Comparison of ENCODE assay signal across 8 cellular contexts in the genomic region with DNA sequence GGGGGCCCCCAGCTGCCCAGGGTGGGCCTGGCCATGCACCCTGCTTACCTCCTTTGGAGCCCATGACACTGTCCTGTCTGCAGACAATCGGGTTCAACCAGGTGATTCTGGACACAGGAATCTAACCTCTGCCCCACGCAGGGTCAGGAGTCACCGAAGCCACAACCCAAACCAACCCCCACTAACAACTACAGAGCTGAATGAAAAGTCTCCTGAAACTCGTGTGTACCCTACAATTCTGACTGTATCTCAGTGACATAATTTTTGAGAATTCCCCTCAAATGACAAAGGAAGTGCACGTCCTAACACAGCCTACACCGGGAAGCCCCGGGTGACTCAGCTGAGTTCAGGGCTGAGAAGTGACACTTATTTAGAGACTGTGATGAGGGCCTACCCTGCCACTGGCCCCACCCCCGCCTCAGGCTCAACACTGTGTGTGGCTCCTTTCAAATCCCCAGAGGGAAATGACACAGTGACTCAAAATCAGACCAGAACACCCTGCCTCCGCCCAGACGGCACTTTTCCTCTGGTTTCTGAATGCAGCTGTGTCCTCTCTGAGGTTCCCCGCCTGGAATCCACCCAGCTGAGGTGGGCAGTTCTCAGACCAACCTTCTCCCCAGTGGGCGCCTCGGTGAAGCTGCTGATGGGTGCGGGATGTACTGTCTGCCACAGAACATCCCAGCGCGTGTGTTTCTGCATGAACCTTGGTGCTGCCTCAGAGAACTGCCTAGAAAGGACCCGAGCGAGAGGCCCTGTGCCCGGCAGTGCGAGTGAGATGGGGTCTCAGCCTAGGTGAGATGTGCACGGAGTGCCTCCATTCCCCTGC. TPM values are rescaled to one million over a fixed set of nuclear protein-coding genes. Genes with fewer than 3 reads are reported as not detected.
DNase-seq lines count a peak whose midpoint lies in the region; ATAC-seq and TF ChIP-seq lines count a peak whose summit lies in the region.

No MANE protein-coding gene starts in this region.

- no peaks in the 10 kb centered on the region for H3K36me3 Mint-ChIP-seq in IgD-negative memory B cell

- in situ Hi-C loops in Caki2 (cut with HindIII; ENCODE audit: low pct_unique_long_range_greater_than_20kb, low sequenced_read_pairs) = no loop called here
- in situ Hi-C loops in KBM-7 (cut with MboI; ENCODE audit: low pct_unique_long_range_greater_than_20kb, low sequenced_read_pairs) = no loop called here

- peaks cover 19% of the 10 kb centered on the region for H3K36me3 ChIP-seq in fibroblast of lung (ENCODE audit: control insufficient read depth, insufficient read depth, low read length)

- peak; percentile 85 for ATAC-seq in GM21447 (IDR thresholded peaks at IDR 0.05; ENCODE audit: unreplicated experiment)

- no peaks in the 10 kb centered on the region for H3K9me3 Mint-ChIP-seq in IgD-negative memory B cell

- no peak overlapping the region for H3K4me3 ChIP-seq in fibroblast of lung (replicated peaks in 1 of 4; ENCODE audit: control extremely low read depth in 1 of 4, insufficient read depth in 1 of 4, low read depth in 3 of 4, low read length in 4 of 4)

- H3K9ac ChIP-seq in fibroblast of lung (ENCODE audit: insufficient read depth, low read length) = no peak overlapping the region

- H4K20me1 ChIP-seq in fibroblast of lung (ENCODE audit: control insufficient read depth, extremely low read depth, insufficient read depth, low read length) = no peaks in the 10 kb centered on the region

- no peaks in the 10 kb centered on the region for H3K27me3 ChIP-seq in fibroblast of lung (ENCODE audit: control insufficient read depth, insufficient read depth, low read length)

- H3K27ac ChIP-seq in fibroblast of lung (ENCODE audit: insufficient read depth, low read length) = peak overlapping the region; percentile 59

- peaks cover 3% of the 10 kb centered on the region for H3K79me2 ChIP-seq in fibroblast of lung (ENCODE audit: control insufficient read depth, insufficient read depth, low read length)

- H3K4me1 ChIP-seq in fibroblast of lung (ENCODE audit: control insufficient read depth, extremely low read depth, insufficient read depth, low read length) = peaks cover 18% of the 10 kb centered on the region

- H3K4me2 ChIP-seq in fibroblast of lung (ENCODE audit: extremely low read depth, insufficient read depth, low read length) = no peak overlapping the region

- peaks cover 6% of the 10 kb centered on the region for H3K27me3 Mint-ChIP-seq in IgD-negative memory B cell

- no peaks in the 10 kb centered on the region for H3K9me3 ChIP-seq in fibroblast of lung (ENCODE audit: control insufficient read depth, insufficient read depth, low read depth, low read length)

- TF ChIP-seq CTCF in fibroblast of lung (conservative IDR thresholded peaks at IDR 0.05 in 1 of 2, IDR thresholded peaks at IDR 0.05 in 1 of 2; ENCODE audit: low read depth in 1 of 2, low read length in 2 of 2) = no peak

- H3K4me1 Mint-ChIP-seq in IgD-negative memory B cell = peaks cover 23 to 34% (median 32%) of the 10 kb centered on the region in 3 donors

- DNase-seq in Caki2 (ENCODE audit: low read depth) (peak; percentile 85), fibroblast of lung (ENCODE audit: low read depth in 2 of 2) (peak; percentile 35 to 65), KBM-7 (no peak), COR-L47 (lab: John Stamatoyannopoulos, UW) (no peak)
- DNase-seq in activated CD8-positive, alpha-beta memory T cell treated with anti-CD3 and anti-CD28 coated beads for 4 hours (ENCODE audit: low read depth in 2 of 2) = peak; percentile 76 to 86
- peak; percentile 80 to 90 for DNase-seq in stimulated activated CD4-positive, alpha-beta T cell treated with anti-CD3 and anti-CD28 coated beads, Interleukin-1b, Interleukin-23, amount 100 ng/mL, for 4 hours (ENCODE audit: low read depth in 2 of 2)

- no peak overlapping the region for H2AFZ ChIP-seq in fibroblast of lung (ENCODE audit: low read length)

- H3K27ac Mint-ChIP-seq in IgD-negative memory B cell = peak overlapping the region; percentile 97 to 99 (median 98)

- H3K4me3 Mint-ChIP-seq in IgD-negative memory B cell = peak overlapping the region; percentile 73 to 95 (median 86)

RNA-seq across cellular contexts. Expression of a gene that starts 9.9 kb away (rescaled TPM):
- 60.8 and 73.0 TPM in 2 replicates for total RNA-seq in Caki2 (2014; rRNA removed; shearing (Covaris generic); ENCODE audit: low replicate concordance)
- polyA plus RNA-seq in IgD-negative memory B cell = 54.5 TPM
- total RNA-seq in fibroblast of lung = 56.5 and 61.9 TPM in 2 replicates
- polyA plus RNA-seq in fibroblast of lung = 19.2 and 21.8 TPM in 2 replicates
- polyA plus RNA-seq in fibroblast of lung (2012) = 28.2 and 34.5 TPM in 2 replicates
- 13.7 and 18.5 TPM in 2 replicates for polyA minus RNA-seq in fibroblast of lung (ENCODE audit: low replicate concordance)

RNA-seq across cellular contexts. Expression of a gene that starts 46.7 kb away (rescaled TPM):
- 17.9 and 22.6 TPM in 2 replicates for total RNA-seq in Caki2 (2014; rRNA removed; shearing (Covaris generic); ENCODE audit: low replicate concordance)
- polyA plus RNA-seq in IgD-negative memory B cell = 22.7 TPM
- 8.6 and 9.5 TPM in 2 replicates for total RNA-seq in fibroblast of lung
- 10.0 and 14.1 TPM in 2 replicates for polyA plus RNA-seq in fibroblast of lung
- 9.9 and 13.4 TPM in 2 replicates for polyA plus RNA-seq in fibroblast of lung (2012)
- 46.6 and 98.6 TPM in 2 replicates for polyA minus RNA-seq in fibroblast of lung (ENCODE audit: low replicate concordance)

Comparison
In these comparisons a context has a peak if more than half of its experiments do, and no peak if none do; other contexts are left out.
1. DNase-seq: peak in Caki2 (single experiment), activated CD8-positive, alpha-beta memory T cell treated with anti-CD3 and anti-CD28 coated beads for 4 hours (2 of 2), fibroblast of lung (2 of 2) and stimulated activated CD4-positive, alpha-beta T cell treated with anti-CD3 and anti-CD28 coated beads, Interleukin-1b, Interleukin-23, amount 100 ng/mL, for 4 hours (2 of 2); none in KBM-7 (single experiment) and COR-L47 (single experiment).